1 cellular context compared by ENCODE assay signal in genomic region chr12:169528-170360, GRCh38.
TF ChIP-seq lines count a peak whose summit lies in the region.

No MANE protein-coding gene starts in this region.

TF ChIP-seq in K562, 482 proteins besides CTCF, POLR2A, EP300 and RAD21 (continued from another document):
- TF ChIP-seq ZBTB26 (CRISPR knock-in tag; IDR thresholded peaks at IDR 0.05): no peak
- TF ChIP-seq U2AF1 (optimal IDR thresholded peaks at IDR 0.05; ENCODE audit: low read depth, low read length): no peak
- TF ChIP-seq CHD7 (IDR thresholded peaks at IDR 0.05; ENCODE audit: low read depth, low read length): no peak
- TF ChIP-seq CBX1 (IDR thresholded peaks at IDR 0.05; ENCODE audit: low read depth): no peak
- TF ChIP-seq ZNF134 (CRISPR knock-in tag; conservative IDR thresholded peaks at IDR 0.05): no peak
- no peak for TF ChIP-seq FOXJ3 (CRISPR knock-in tag; IDR thresholded peaks at IDR 0.05)
- no peak for TF ChIP-seq ZNF639 (CRISPR knock-in tag; conservative IDR thresholded peaks at IDR 0.05 in 1 of 2, IDR thresholded peaks at IDR 0.05 in 1 of 2)
- no peak for TF ChIP-seq E2F4 (CRISPR knock-in tag; IDR thresholded peaks at IDR 0.05; ENCODE audit: low read depth)
- TF ChIP-seq LEF1 (IDR thresholded peaks at IDR 0.05): no peak
- no peak for TF ChIP-seq RBFOX2 (IDR thresholded peaks at IDR 0.05; ENCODE audit: low read depth, low read length)
- TF ChIP-seq MYC (IDR thresholded peaks at IDR 0.05; ENCODE audit: low read depth, low read length): no peak
- TF ChIP-seq MYC (CRISPR knock-in tag; IDR thresholded peaks at IDR 0.05; ENCODE audit: borderline replicate concordance, low read depth): no peak
- no peak for TF ChIP-seq ARHGAP35 (IDR thresholded peaks at IDR 0.05; ENCODE audit: partially characterized antibody)
- no peak for TF ChIP-seq DPF2 (IDR thresholded peaks at IDR 0.05)
- no peak for TF ChIP-seq NR2F6 (CRISPR knock-in tag; IDR thresholded peaks at IDR 0.05)
